Comparison of ENCODE assay signal across 13 cellular contexts in genomic region chr7:141462958-141463357, GRCh38.
DNase-seq lines count a peak whose midpoint lies in the region; ATAC-seq, FAIRE-seq and TF ChIP-seq lines count a peak whose summit lies in the region.
"Had no signal": no experiment of that assay in that cellular context is flagged by ENCODE, and none has a peak within 500 bp of the region (broad histone marks: within the 10 kb centered on the region; RNA-seq: fewer than 3 reads in every experiment).

No MANE protein-coding gene starts in this region.

- POLR2A ChIA-PET in HepG2 (lab: Yijun Ruan, JAX): no interaction called here

- H3K4me3 ChIP-seq in liver (ENCODE audit: low read depth in 1 of 3, low read length in 3 of 3): no peak overlapping the region
- no peak overlapping the region for H3K4me3 ChIP-seq in HepG2 (replicated peaks in 1 of 3; ENCODE audit: insufficient read depth in 1 of 3, low read depth in 2 of 3, low read length in 3 of 3)
- H3K4me3 ChIP-seq in astrocyte of the spinal cord (ENCODE audit: low read depth, low read length): no peak overlapping the region
- H3K4me3 ChIP-seq: sigmoid colon, upper lobe of right lung had no signal

- H3K4me1 ChIP-seq in liver (ENCODE audit: control insufficient read depth in 4 of 4, insufficient read depth in 4 of 4, low read length in 3 of 4): peaks cover 4 to 23% (median 11%) of the 10 kb centered on the region in 4 donors
- H3K4me1 ChIP-seq in HepG2 (ENCODE audit: insufficient read depth, low read length): no peaks in the 10 kb centered on the region
- H3K4me1 ChIP-seq: upper lobe of right lung had no signal

- H3K27me3 ChIP-seq in liver (ENCODE audit: control insufficient read depth in 4 of 4, insufficient read depth in 4 of 4, low read length in 3 of 4) (no peaks in the 10 kb centered on the region), HepG2 (ENCODE audit: control insufficient read depth in 1 of 2, insufficient read depth in 2 of 2, low read length in 2 of 2) (peaks cover 2 to 30% of the 10 kb centered on the region in 2 experiments; a peak in 4 of 5 replicates)
- H3K27me3 ChIP-seq: sigmoid colon, upper lobe of right lung had no signal

- in situ Hi-C loops in HepG2 (cut with HindIII; ENCODE audit: extremely low pct_ligation_motif_present, low pct_unique_long_range_greater_than_20kb) (no loop called here), astrocyte of the spinal cord (cut with HindIII; ENCODE audit: low sequenced_read_pairs) (no loop called here)

- CTCF ChIA-PET in HepG2 (lab: Yijun Ruan, JAX; ENCODE audit: low intra/inter-chr PET ratio, low total read pairs): no interaction called here

- TF ChIP-seq RAD21 in liver (IDR thresholded peaks at IDR 0.05) (no peak), HepG2 (CRISPR knock-in tag; IDR thresholded peaks at IDR 0.05) (no peak)

- no TSS peak for BruUV-seq in HepG2 (replicated peaks; lab: Mats Ljungman, UMichigan)

- intact Hi-C loops in HepG2 (cut with micrococcal nuclease; ENCODE audit: unreplicated experiment) (no loop called here), left colon (cut with DNase I, micrococcal nuclease) (no loop called here)

- TF ChIP-seq EP300 in HepG2 (IDR thresholded peaks at IDR 0.05; ENCODE audit: low read depth in 2 of 2, low read length in 2 of 2) (no peak), HepG2 (CRISPR knock-in tag; IDR thresholded peaks at IDR 0.05; ENCODE audit: borderline replicate concordance) (no peak)

- no peak for TF ChIP-seq POLR2A in HepG2 (IDR thresholded peaks at IDR 0.05; ENCODE audit: insufficient read depth in 1 of 2, low read depth in 2 of 2, low read length in 2 of 2)

- H2AFZ ChIP-seq in HepG2 (ENCODE audit: low read length): no peak overlapping the region

- DNase-seq in HepG2 (ENCODE audit: low spot score): no peak
- DNase-seq in astrocyte of the spinal cord (ENCODE audit: low read depth, low spot score): peak; percentile 9
- DNase-seq in left colon: no peak
- DNase-seq in stimulated activated CD4-positive, alpha-beta T cell treated with anti-CD3 and anti-CD28 coated beads, Interleukin-2, amount 100 ng/mL, for 24 hours: no peak
- no peak for DNase-seq in NCI-H2081 (lab: John Stamatoyannopoulos, UW)
- no peak for DNase-seq in activated effector memory CD4-positive, alpha-beta T cell treated with anti-CD3 and anti-CD28 coated beads, Interleukin-2, amount 50 U/mL, for 16 hours
- DNase-seq: H9; NCI-H774; sigmoid colon; stimulated activated naive CD8-positive, alpha-beta T cell treated with anti-CD3 and anti-CD28 coated beads, Interleukin-15, amount 100 ng/mL, for 72 hours; upper lobe of right lung had no signal

- H4K20me1 ChIP-seq in HepG2 (ENCODE audit: insufficient read depth, low read length): no peaks in the 10 kb centered on the region

- no peak for FAIRE-seq in HepG2 (lab: Jason Lieb, UNC)

- 48% methylated on average over 4 of the region's 4 CpGs for WGBS in liver
- 0% methylated on average over 2 of the region's 4 CpGs for WGBS in HepG2 (ENCODE audit: low lambda C conversion rate)

- H3K36me3 ChIP-seq in liver (ENCODE audit: control insufficient read depth in 4 of 4, insufficient read depth in 3 of 4, low read depth in 1 of 4, low read length in 3 of 4): no peaks in the 10 kb centered on the region
- no peaks in the 10 kb centered on the region for H3K36me3 ChIP-seq in HepG2 (replicated peaks in 1 of 2; ENCODE audit: control insufficient read depth in 1 of 2, insufficient read depth in 2 of 2, low read length in 2 of 2)
- H3K36me3 ChIP-seq: sigmoid colon, upper lobe of right lung had no signal

- H3K9ac ChIP-seq in liver (ENCODE audit: low read depth in 1 of 2, low read length in 2 of 2): no peak overlapping the region
- H3K9ac ChIP-seq in HepG2 (ENCODE audit: insufficient read depth, low read depth, low read length): no peak overlapping the region

- H3K9me3 ChIP-seq in liver (ENCODE audit: control insufficient read depth in 4 of 4, low read length in 3 of 4) (no peaks in the 10 kb centered on the region), HepG2 (ENCODE audit: low read length) (no peaks in the 10 kb centered on the region)
- H3K9me3 ChIP-seq: sigmoid colon, upper lobe of right lung had no signal

- ATAC-seq in HepG2: no peak
- ATAC-seq in left colon: peak; percentile 43
- no peak for ATAC-seq in GM18873 (IDR thresholded peaks at IDR 0.05; ENCODE audit: low FRiP score, unreplicated experiment)
- ATAC-seq: upper lobe of right lung had no signal

- TF ChIP-seq CTCF in liver (IDR thresholded peaks at IDR 0.05; ENCODE audit: low read depth, low read length, missing input control): no peak
- TF ChIP-seq CTCF in HepG2 (CRISPR knock-in tag; IDR thresholded peaks at IDR 0.05): no peak
- TF ChIP-seq CTCF in astrocyte of the spinal cord (IDR thresholded peaks at IDR 0.05; ENCODE audit: low read depth, low read length): no peak

- no peaks in the 10 kb centered on the region for H3K79me2 ChIP-seq in HepG2 (ENCODE audit: insufficient read depth, low read length)

- no peak overlapping the region for H3K4me2 ChIP-seq in HepG2 (ENCODE audit: low read depth, low read length)

- H3K27ac ChIP-seq in liver (ENCODE audit: low read depth in 1 of 2, low read length in 2 of 2): peak overlapping the region; percentile 49 to 69
- H3K27ac ChIP-seq in HepG2 (ENCODE audit: extremely low read length, insufficient read depth, low read length): no peak overlapping the region
- H3K27ac ChIP-seq: sigmoid colon, upper lobe of right lung had no signal

TF ChIP-seq in liver, 16 proteins besides CTCF, POLR2A, EP300 and RAD21 (continues in another document):
- TF ChIP-seq TAF1 (conservative IDR thresholded peaks at IDR 0.05): no peak
- TF ChIP-seq HNF4A (conservative IDR thresholded peaks at IDR 0.05): peak; percentile 62 to 81
- peak in 1 of 2 donors; percentile 49 for TF ChIP-seq RXRA (IDR thresholded peaks at IDR 0.05)
- no peak for TF ChIP-seq ATF3 (IDR thresholded peaks at IDR 0.05)
- peak; percentile 21 for TF ChIP-seq SP1 (IDR thresholded peaks at IDR 0.05)
- TF ChIP-seq MAX (IDR thresholded peaks at IDR 0.05): no peak
- no peak for TF ChIP-seq JUND (IDR thresholded peaks at IDR 0.05)
- peak; percentile 25 for TF ChIP-seq YY1 (IDR thresholded peaks at IDR 0.05)
- no peak for TF ChIP-seq GABPA (IDR thresholded peaks at IDR 0.05 in 1 of 2, conservative IDR thresholded peaks at IDR 0.05 in 1 of 2)
- TF ChIP-seq EGR1 (IDR thresholded peaks at IDR 0.05; ENCODE audit: low read depth in 2 of 2): no peak
- TF ChIP-seq FOXA1 (IDR thresholded peaks at IDR 0.05): no peak
- no peak for TF ChIP-seq NR2F2 (IDR thresholded peaks at IDR 0.05)
- no peak for TF ChIP-seq HNF4G (IDR thresholded peaks at IDR 0.05)

TF ChIP-seq in HepG2, 621 proteins besides CTCF, POLR2A, EP300 and RAD21:
- no peak for TF ChIP-seq GLMP (CRISPR knock-in tag; IDR thresholded peaks at IDR 0.05; ENCODE audit: borderline replicate concordance)
- no peak for TF ChIP-seq NFATC3 (CRISPR knock-in tag; IDR thresholded peaks at IDR 0.05)
- TF ChIP-seq TEAD2 (CRISPR knock-in tag; IDR thresholded peaks at IDR 0.05): no peak
- TF ChIP-seq MEF2D (CRISPR knock-in tag; IDR thresholded peaks at IDR 0.05): no peak
- TF ChIP-seq MLLT10 (CRISPR knock-in tag; IDR thresholded peaks at IDR 0.05): no peak
- TF ChIP-seq ZNF251 (CRISPR knock-in tag; IDR thresholded peaks at IDR 0.05): no peak
- TF ChIP-seq TCF7 (IDR thresholded peaks at IDR 0.05; ENCODE audit: low read depth): no peak
- TF ChIP-seq PBX2 (CRISPR knock-in tag; IDR thresholded peaks at IDR 0.05): no peak
- TF ChIP-seq ZBTB34 (CRISPR knock-in tag; IDR thresholded peaks at IDR 0.05): no peak
- TF ChIP-seq ELF1 (CRISPR knock-in tag; IDR thresholded peaks at IDR 0.05): no peak
